25 cellular contexts compared by ENCODE assay signal in the genomic region with DNA sequence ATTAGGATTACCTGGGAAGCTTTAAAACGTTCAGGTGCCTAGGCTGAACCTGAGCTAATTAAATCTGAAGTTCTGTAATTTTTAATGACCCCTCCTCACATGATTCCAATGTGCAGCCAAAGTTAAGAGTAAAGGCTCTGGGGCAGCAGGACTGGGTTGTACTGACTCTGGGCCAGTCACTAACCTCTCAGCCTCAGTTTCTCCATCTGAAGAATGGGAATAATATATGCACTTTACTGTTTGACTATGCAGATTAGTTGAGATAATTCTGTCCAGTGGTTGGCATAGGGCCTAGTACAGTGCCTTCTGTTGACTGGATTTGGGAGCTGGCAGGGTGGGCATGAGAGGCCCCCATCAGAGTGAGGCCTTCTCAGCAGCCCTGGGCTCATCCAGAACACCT. TPM values are rescaled to one million over a fixed set of nuclear protein-coding genes. Genes with fewer than 3 reads are reported as not detected.
A peak's percentile ranks its signal among the peaks of the same experiment; 100 is the strongest.
DNase-seq lines count a peak whose midpoint lies in the region; ATAC-seq and TF ChIP-seq lines count a peak whose summit lies in the region.
"Had no signal": no experiment of that assay in that cellular context is flagged by ENCODE, and none has a peak within 500 bp of the region (broad histone marks: within the 10 kb centered on the region; RNA-seq: fewer than 3 reads in every experiment).

No MANE protein-coding gene starts in this region.

- BruUV-seq in MCF 10A (replicated peaks; lab: Mats Ljungman, UMichigan): no TSS peak
- BruUV-seq in mammary epithelial cell (replicated peaks; lab: Mats Ljungman, UMichigan): no TSS peak

- H3K36me3 Mint-ChIP-seq in MCF 10A (ENCODE audit: insufficient read depth, unreplicated experiment): no peaks in the 10 kb centered on the region
- no peaks in the 10 kb centered on the region for H3K36me3 Mint-ChIP-seq in T-helper 17 cell (ENCODE audit: low read depth)
- H3K36me3 Mint-ChIP-seq: naive thymus-derived CD8-positive, alpha-beta T cell had no signal

- H3K4me1 ChIP-seq in breast epithelium (no peaks in the 10 kb centered on the region), mammary epithelial cell (ENCODE audit: insufficient read depth, low read length) (peaks cover 28% of the 10 kb centered on the region), vagina (peaks cover 17% of the 10 kb centered on the region), testis (peaks cover 6% of the 10 kb centered on the region)

- no peaks in the 10 kb centered on the region for H3K9me3 Mint-ChIP-seq in MCF 10A (ENCODE audit: unreplicated experiment)
- H3K9me3 Mint-ChIP-seq: H9; naive thymus-derived CD8-positive, alpha-beta T cell had no signal

- H3K4me3 Mint-ChIP-seq in MCF 10A (ENCODE audit: unreplicated experiment) (no peak overlapping the region), T-helper 17 cell (no peak overlapping the region)
- H3K4me3 Mint-ChIP-seq: H9 had no signal

- peak overlapping the region in 1 of 2 donors; percentile 38 for H3K27ac ChIP-seq in breast epithelium
- H3K27ac ChIP-seq in mammary epithelial cell (ENCODE audit: insufficient read depth, low read depth, low read length): peak overlapping the region; percentile 75
- H3K27ac ChIP-seq in vagina: peak overlapping the region; percentile 12
- no peak overlapping the region for H3K27ac ChIP-seq in testis
- H3K27ac ChIP-seq: BLaER1, body of pancreas, lower lobe of right lung had no signal

- H3K27ac Mint-ChIP-seq in MCF 10A (ENCODE audit: low read depth, unreplicated experiment): peak overlapping the region; percentile 85
- peak overlapping the region; percentile 96 for H3K27ac Mint-ChIP-seq in T-helper 17 cell

- CTCF ChIA-PET in MCF 10A (lab: Yijun Ruan, JAX): interaction anchor here (0.6 to 24.2 kb wide), 12 partner anchors 8 to 812 kb away, joined by 3 to 476 read pairs (median 6); partner anchors contain the start of gene MGST2
- CTCF ChIA-PET in mammary epithelial cell (lab: Charles Lee; ENCODE audit: low non-redundant PET): interaction anchor here (0.6 kb wide), 1 partner anchor 55 kb away, joined by 6 read pairs; no protein-coding TSS in a partner anchor

- no peaks in the 10 kb centered on the region for H3K27me3 Mint-ChIP-seq in MCF 10A (ENCODE audit: insufficient read depth, unreplicated experiment)
- peaks cover 22% of the 10 kb centered on the region for H3K27me3 Mint-ChIP-seq in T-helper 17 cell

- ATAC-seq in T-helper 17 cell: no peak
- ATAC-seq: body of pancreas; lower lobe of right lung; naive thymus-derived CD8-positive, alpha-beta T cell had no signal

- no peak overlapping the region for H3K9ac ChIP-seq in mammary epithelial cell (ENCODE audit: insufficient read depth, low read length)
- H3K9ac ChIP-seq: BLaER1 had no signal

- H3K4me1 Mint-ChIP-seq in MCF 10A (ENCODE audit: insufficient read depth, unreplicated experiment) (peaks cover 25% of the 10 kb centered on the region), T-helper 17 cell (peaks cover 21% of the 10 kb centered on the region)

- H3K9me3 ChIP-seq in breast epithelium: no peaks in the 10 kb centered on the region
- no peaks in the 10 kb centered on the region for H3K9me3 ChIP-seq in T-helper 17 cell (ENCODE audit: control insufficient read depth, low read length, poor library complexity, severe bottlenecking)
- no peaks in the 10 kb centered on the region for H3K9me3 ChIP-seq in mammary epithelial cell (replicated peaks; ENCODE audit: insufficient read depth, low read length)
- H3K9me3 ChIP-seq in vagina: no peaks in the 10 kb centered on the region
- H3K9me3 ChIP-seq in testis: no peaks in the 10 kb centered on the region
- H3K9me3 ChIP-seq: adrenal gland, BLaER1, body of pancreas, lower lobe of right lung, transverse colon had no signal

- no peak for DNase-seq in MCF 10A (ENCODE audit: unreplicated experiment)
- no peak for DNase-seq in breast epithelium (ENCODE audit: low spot score in 2 of 2)
- DNase-seq in T-helper 17 cell: no peak
- no peak for DNase-seq in mammary epithelial cell
- no peak for DNase-seq in vagina (ENCODE audit: extremely low spot score in 2 of 2)
- no peak for DNase-seq in DMS 273 treated with DMSO at 0.1 percent for 48 hours (lab: John Stamatoyannopoulos, UW)
- DNase-seq in testis: no peak
- DNase-seq: activated CD4-positive, alpha-beta T cell treated with anti-CD3 and anti-CD28 coated beads for 4 hours; activated CD8-positive, alpha-beta memory T cell treated with anti-CD3 and anti-CD28 coated beads, Interleukin-2, amount 50 U/mL, for 48 hours; activated effector memory CD4-positive, alpha-beta T cell treated with anti-CD3 and anti-CD28 coated beads, Interleukin-2, amount 50 U/mL, for 16 hours; adrenal gland; body of pancreas; cerebellar nuclear complex; DMS53; H9; KG1; lower lobe of right lung; naive thymus-derived CD8-positive, alpha-beta T cell; NCI-H1417; NCI-H2029 treated with DMSO at 0.1 percent for 48 hours; NCI-H524 treated with DMSO at 0.1 percent for 48 hours; stimulated activated CD4-positive, alpha-beta T cell treated with anti-CD3 and anti-CD28 coated beads, Interleukin-4, amount 100 ng/mL, for 24 hours; transverse colon had no signal

- in situ Hi-C loops in mammary epithelial cell (cut with MboI; ENCODE audit: low sequenced_read_pairs in 2 of 2): loop anchor here in 1 of 2 donors (25.0 kb wide), 1 partner anchor 603 kb away; no protein-coding TSS in a partner anchor

- peak overlapping the region; percentile 88 for H2AFZ ChIP-seq in mammary epithelial cell (ENCODE audit: low read depth, low read length)
- H2AFZ ChIP-seq: hepatocyte had no signal

- no peak overlapping the region for H3K4me2 ChIP-seq in mammary epithelial cell (ENCODE audit: insufficient read depth, low read depth, low read length)
- H3K4me2 ChIP-seq: BLaER1, hepatocyte had no signal

- dilution Hi-C loops in mammary epithelial cell (cut with HindIII; ENCODE audit: low sequenced_read_pairs): no loop called here

- no peak overlapping the region for H3K4me3 ChIP-seq in breast epithelium
- no peak overlapping the region for H3K4me3 ChIP-seq in mammary epithelial cell (replicated peaks in 1 of 3; ENCODE audit: insufficient read depth in 1 of 3, low read depth in 2 of 3, low read length in 3 of 3)
- no peak overlapping the region for H3K4me3 ChIP-seq in vagina
- H3K4me3 ChIP-seq in testis: no peak overlapping the region
- H3K4me3 ChIP-seq: adrenal gland, BLaER1, body of pancreas, hepatocyte, lower lobe of right lung, transverse colon had no signal

- H3K79me2 ChIP-seq in mammary epithelial cell (ENCODE audit: insufficient read depth, low read length): no peaks in the 10 kb centered on the region
- H3K79me2 ChIP-seq: hepatocyte had no signal

- intact Hi-C loops in MCF 10A (cut with micrococcal nuclease): loop anchor here (5.0 to 10.0 kb wide), 3 partner anchors 326 to 953 kb away; no protein-coding TSS in a partner anchor
- intact Hi-C loops in breast epithelium (cut with DNase I; ENCODE audit: low total_unique reads): no loop called here
- intact Hi-C loops in mammary epithelial cell (cut with micrococcal nuclease): loop anchor here (5.0 to 10.0 kb wide), 3 partner anchors 353 to 706 kb away; partner anchors contain the start of gene MAML3
- intact Hi-C loops in vagina (cut with DNase I): no loop called here
- intact Hi-C loops in testis (cut with DNase I; ENCODE audit: low total_unique reads): no loop called here

- POLR2A ChIA-PET in MCF 10A (lab: Yijun Ruan, JAX): interaction anchor here (0.6 to 3.8 kb wide), 7 partner anchors 15 to 494 kb away, joined by 3 to 19 read pairs (median 6); partner anchors contain the start of gene MAML3

- no peaks in the 10 kb centered on the region for H3K27me3 ChIP-seq in breast epithelium
- no peaks in the 10 kb centered on the region for H3K27me3 ChIP-seq in mammary epithelial cell (ENCODE audit: insufficient read depth, low read length)
- H3K27me3 ChIP-seq in vagina: no peaks in the 10 kb centered on the region
- no peaks in the 10 kb centered on the region for H3K27me3 ChIP-seq in testis
- H3K27me3 ChIP-seq: adrenal gland, BLaER1, body of pancreas, hepatocyte, transverse colon had no signal

- TF ChIP-seq POLR2A in breast epithelium (IDR thresholded peaks at IDR 0.05): no peak
- TF ChIP-seq POLR2A in vagina (IDR thresholded peaks at IDR 0.05): no peak
- TF ChIP-seq POLR2A in testis (IDR thresholded peaks at IDR 0.05): no peak

- H3K36me3 ChIP-seq in breast epithelium: no peaks in the 10 kb centered on the region
- H3K36me3 ChIP-seq in mammary epithelial cell (ENCODE audit: insufficient read depth, low read length): no peaks in the 10 kb centered on the region
- H3K36me3 ChIP-seq in vagina: no peaks in the 10 kb centered on the region
- no peaks in the 10 kb centered on the region for H3K36me3 ChIP-seq in testis (ENCODE audit: low read depth, missing control alignments)
- H3K36me3 ChIP-seq: adrenal gland, BLaER1, lower lobe of right lung, transverse colon had no signal

- H4K20me1 ChIP-seq in mammary epithelial cell (ENCODE audit: insufficient read depth, low read length): no peaks in the 10 kb centered on the region
- H4K20me1 ChIP-seq: BLaER1 had no signal

- 71% methylated on average over 1 of the region's 1 CpG for WGBS in mammary epithelial cell (ENCODE audit: low coverage, missing lambda C conversion rate)
- 75 to 84% methylated on average over 1 of the region's 1 CpG for WGBS in testis, 2 donors

- no peak for TF ChIP-seq CTCF in MCF 10A (IDR thresholded peaks at IDR 0.05; ENCODE audit: unreplicated experiment)
- no peak for TF ChIP-seq CTCF in breast epithelium (IDR thresholded peaks at IDR 0.05)
- TF ChIP-seq CTCF in mammary epithelial cell (conservative IDR thresholded peaks at IDR 0.05 in 1 of 2, IDR thresholded peaks at IDR 0.05 in 1 of 2; ENCODE audit: extremely low read depth in 1 of 2, insufficient read depth in 1 of 2, low read depth in 1 of 2, low read length in 2 of 2): no peak
- TF ChIP-seq CTCF in vagina (IDR thresholded peaks at IDR 0.05): no peak
- TF ChIP-seq CTCF in testis (IDR thresholded peaks at IDR 0.05): no peak

RNA-seq across cellular contexts. Expression of gene MGST2, which starts 6.6 kb away (rescaled TPM):
- total RNA-seq in MCF 10A (2022) (27.5 and 41.5 TPM in 2 replicates), breast epithelium (10 to 100 TPM; 29.1 to 58.7 (median 50.5) TPM), T-helper 17 cell (1 to 10 TPM; 1.6 to 3.1 TPM), mammary epithelial cell (10 to 100 TPM; 14.7 to 15.8 TPM), vagina (78.3 TPM), testis (10 to 100 TPM; 82.2 to 87.6 TPM)
- polyA plus RNA-seq in mammary epithelial cell (36.6 TPM), testis (ENCODE audit: insufficient read depth, low read depth, low replicate concordance) (97.9 TPM)
- polyA minus RNA-seq in mammary epithelial cell: 18.2 TPM

Comparison
In these comparisons a context has a peak if more than half of its experiments do, and no peak if none do; other contexts are left out.
1. intact Hi-C loops: an anchor here in MCF 10A (5.0 to 10.0 kb wide) and mammary epithelial cell (5.0 to 10.0 kb wide); none called in breast epithelium, vagina and testis.
2. H3K27ac ChIP-seq: peak in mammary epithelial cell (single experiment) and vagina (single experiment); none in testis (0 of 2).